In the genomic region with DNA sequence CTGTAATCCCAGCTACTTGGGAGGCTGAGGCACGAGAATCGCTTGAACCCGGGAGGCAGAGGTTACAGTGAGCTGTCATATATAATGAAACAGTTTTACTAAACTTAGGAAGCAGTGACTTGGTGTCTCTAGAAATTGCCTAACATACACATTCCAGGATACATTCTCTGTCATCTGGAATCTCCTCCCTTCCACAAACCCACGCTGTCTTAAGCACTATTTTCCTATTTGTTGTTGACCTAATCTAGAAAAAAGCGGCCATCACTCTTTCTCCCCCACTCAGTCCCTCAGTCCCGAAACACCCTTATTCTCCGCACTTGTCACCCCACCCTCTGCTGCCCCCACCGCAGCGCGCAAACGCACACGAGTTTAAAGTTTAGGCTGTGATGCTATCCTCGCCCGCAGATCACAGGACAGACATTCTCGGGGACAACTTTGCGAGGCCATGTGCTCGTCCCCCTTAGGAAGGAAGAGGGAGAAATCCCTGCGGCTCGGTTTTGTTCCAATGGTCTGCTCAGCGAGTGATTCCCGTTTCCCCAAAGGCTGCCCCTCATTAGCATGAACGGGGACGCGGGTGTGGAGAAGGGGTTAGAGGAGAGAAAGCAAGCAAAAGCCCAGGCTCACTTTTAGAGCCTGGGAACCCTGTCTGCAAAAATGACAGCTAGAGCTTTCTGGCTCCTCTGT, we compare ENCODE assay signal across 1 cellular context.
TF ChIP-seq lines count a peak whose summit lies in the region.

No MANE protein-coding gene starts in this region.

TF ChIP-seq in HepG2, 621 proteins besides CTCF, POLR2A, EP300 and RAD21 (continued from another document):
- TF ChIP-seq, protein P1, sequence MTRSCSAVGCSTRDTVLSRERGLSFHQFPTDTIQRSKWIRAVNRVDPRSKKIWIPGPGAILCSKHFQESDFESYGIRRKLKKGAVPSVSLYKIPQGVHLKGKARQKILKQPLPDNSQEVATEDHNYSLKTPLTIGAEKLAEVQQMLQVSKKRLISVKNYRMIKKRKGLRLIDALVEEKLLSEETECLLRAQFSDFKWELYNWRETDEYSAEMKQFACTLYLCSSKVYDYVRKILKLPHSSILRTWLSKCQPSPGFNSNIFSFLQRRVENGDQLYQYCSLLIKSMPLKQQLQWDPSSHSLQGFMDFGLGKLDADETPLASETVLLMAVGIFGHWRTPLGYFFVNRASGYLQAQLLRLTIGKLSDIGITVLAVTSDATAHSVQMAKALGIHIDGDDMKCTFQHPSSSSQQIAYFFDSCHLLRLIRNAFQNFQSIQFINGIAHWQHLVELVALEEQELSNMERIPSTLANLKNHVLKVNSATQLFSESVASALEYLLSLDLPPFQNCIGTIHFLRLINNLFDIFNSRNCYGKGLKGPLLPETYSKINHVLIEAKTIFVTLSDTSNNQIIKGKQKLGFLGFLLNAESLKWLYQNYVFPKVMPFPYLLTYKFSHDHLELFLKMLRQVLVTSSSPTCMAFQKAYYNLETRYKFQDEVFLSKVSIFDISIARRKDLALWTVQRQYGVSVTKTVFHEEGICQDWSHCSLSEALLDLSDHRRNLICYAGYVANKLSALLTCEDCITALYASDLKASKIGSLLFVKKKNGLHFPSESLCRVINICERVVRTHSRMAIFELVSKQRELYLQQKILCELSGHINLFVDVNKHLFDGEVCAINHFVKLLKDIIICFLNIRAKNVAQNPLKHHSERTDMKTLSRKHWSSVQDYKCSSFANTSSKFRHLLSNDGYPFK (CRISPR knock-in tag; IDR thresholded peaks at IDR 0.05; ENCODE audit: borderline replicate concordance) = peak; percentile 44; the same call in 1 of the 2 replicates
- TF ChIP-seq, protein P2, sequence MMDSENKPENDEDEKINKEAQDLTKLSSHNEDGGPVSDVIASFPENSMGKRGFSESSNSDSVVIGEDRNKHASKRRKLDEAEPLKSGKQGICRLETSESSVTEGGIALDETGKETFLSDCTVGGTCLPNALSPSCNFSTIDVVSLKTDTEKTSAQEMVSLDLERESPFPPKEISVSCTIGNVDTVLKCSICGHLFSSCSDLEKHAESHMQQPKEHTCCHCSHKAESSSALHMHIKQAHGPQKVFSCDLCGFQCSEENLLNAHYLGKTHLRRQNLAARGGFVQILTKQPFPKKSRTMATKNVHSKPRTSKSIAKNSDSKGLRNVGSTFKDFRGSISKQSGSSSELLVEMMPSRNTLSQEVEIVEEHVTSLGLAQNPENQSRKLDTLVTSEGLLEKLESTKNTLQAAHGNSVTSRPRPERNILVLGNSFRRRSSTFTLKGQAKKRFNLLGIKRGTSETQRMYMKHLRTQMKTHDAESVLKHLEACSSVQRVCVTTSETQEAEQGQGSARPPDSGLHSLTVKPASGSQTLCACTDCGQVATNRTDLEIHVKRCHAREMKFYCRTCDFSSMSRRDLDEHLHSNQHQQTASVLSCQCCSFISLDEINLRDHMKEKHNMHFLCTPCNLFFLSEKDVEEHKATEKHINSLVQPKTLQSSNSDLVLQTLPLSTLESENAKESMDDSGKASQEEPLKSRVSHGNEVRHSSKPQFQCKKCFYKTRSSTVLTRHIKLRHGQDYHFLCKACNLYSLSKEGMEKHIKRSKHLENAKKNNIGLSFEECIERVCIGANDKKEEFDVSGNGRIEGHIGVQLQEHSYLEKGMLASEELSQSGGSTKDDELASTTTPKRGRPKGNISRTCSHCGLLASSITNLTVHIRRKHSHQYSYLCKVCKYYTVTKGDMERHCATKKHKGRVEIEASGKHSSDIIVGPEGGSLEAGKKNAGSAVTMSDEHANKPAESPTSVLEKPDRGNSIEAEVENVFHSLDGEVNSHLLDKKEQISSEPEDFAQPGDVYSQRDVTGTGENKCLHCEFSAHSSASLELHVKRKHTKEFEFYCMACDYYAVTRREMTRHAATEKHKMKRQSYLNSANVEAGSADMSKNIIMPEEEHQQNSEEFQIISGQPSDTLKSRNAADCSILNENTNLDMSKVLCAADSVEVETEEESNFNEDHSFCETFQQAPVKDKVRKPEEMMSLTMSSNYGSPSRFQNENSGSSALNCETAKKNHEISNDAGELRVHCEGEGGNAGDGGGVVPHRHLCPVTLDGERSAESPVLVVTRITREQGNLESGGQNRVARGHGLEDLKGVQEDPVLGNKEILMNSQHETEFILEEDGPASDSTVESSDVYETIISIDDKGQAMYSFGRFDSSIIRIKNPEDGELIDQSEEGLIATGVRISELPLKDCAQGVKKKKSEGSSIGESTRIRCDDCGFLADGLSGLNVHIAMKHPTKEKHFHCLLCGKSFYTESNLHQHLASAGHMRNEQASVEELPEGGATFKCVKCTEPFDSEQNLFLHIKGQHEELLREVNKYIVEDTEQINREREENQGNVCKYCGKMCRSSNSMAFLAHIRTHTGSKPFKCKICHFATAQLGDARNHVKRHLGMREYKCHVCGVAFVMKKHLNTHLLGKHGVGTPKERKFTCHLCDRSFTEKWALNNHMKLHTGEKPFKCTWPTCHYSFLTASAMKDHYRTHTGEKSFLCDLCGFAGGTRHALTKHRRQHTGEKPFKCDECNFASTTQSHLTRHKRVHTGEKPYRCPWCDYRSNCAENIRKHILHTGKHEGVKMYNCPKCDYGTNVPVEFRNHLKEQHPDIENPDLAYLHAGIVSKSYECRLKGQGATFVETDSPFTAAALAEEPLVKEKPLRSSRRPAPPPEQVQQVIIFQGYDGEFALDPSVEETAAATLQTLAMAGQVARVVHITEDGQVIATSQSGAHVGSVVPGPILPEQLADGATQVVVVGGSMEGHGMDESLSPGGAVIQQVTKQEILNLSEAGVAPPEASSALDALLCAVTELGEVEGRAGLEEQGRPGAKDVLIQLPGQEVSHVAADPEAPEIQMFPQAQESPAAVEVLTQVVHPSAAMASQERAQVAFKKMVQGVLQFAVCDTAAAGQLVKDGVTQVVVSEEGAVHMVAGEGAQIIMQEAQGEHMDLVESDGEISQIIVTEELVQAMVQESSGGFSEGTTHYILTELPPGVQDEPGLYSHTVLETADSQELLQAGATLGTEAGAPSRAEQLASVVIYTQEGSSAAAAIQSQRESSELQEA (CRISPR knock-in tag; IDR thresholded peaks at IDR 0.05; ENCODE audit: not compliant biosample characterization) = peak; percentile 18
- TF ChIP-seq HNF1B (CRISPR knock-in tag; IDR thresholded peaks at IDR 0.05) = peak; percentile 79
- peak; percentile 15; the same call in 1 of the 2 replicates for TF ChIP-seq ZNF230 (CRISPR knock-in tag; IDR thresholded peaks at IDR 0.05)
- TF ChIP-seq FOXK2 (IDR thresholded peaks at IDR 0.05) = 0 out of 2 replicates have a peak, but pooled peaks have one; percentile 10
- TF ChIP-seq ZNF446 (CRISPR knock-in tag; IDR thresholded peaks at IDR 0.05) = peak; percentile 12; the same call in 1 of the 2 replicates
- 0 out of 2 replicates have a peak, but pooled peaks have one; percentile 26 for TF ChIP-seq ISL2 (CRISPR knock-in tag; IDR thresholded peaks at IDR 0.05)
- TF ChIP-seq ZNF333 (CRISPR knock-in tag; IDR thresholded peaks at IDR 0.05; ENCODE audit: borderline replicate concordance) = peak; percentile 42; the same call in 1 of the 2 replicates
- peak; percentile 79; the same call in 1 of the 2 replicates for TF ChIP-seq ZNF350 (CRISPR knock-in tag; IDR thresholded peaks at IDR 0.05; ENCODE audit: borderline replicate concordance, low read depth)
- 0 out of 2 replicates have a peak, but pooled peaks have one; percentile 51 for TF ChIP-seq ZNF256 (CRISPR knock-in tag; conservative IDR thresholded peaks at IDR 0.05)
- peak; percentile 12; the same call in 1 of the 2 replicates for TF ChIP-seq GMEB1 (CRISPR knock-in tag; IDR thresholded peaks at IDR 0.05; ENCODE audit: borderline replicate concordance)
- peak; percentile 36 for TF ChIP-seq SRSF1 (optimal IDR thresholded peaks at IDR 0.05; ENCODE audit: low read depth, low read length)
- TF ChIP-seq MAX (IDR thresholded peaks at IDR 0.05) = peak; percentile 66
- TF ChIP-seq, protein P3, sequence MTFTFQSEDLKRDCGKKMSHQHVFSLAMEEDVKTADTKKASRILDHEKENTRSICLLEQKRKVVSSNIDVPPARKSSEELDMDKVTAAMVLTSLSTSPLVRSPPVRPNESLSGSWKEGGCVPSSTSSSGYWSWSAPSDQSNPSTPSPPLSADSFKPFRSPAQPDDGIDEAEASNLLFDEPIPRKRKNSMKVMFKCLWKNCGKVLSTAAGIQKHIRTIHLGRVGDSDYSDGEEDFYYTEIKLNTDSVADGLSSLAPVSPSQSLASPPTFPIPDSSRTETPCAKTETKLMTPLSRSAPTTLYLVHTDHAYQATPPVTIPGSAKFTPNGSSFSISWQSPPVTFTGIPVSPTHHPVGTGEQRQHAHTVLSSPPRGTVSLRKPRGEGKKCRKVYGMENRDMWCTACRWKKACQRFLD (CRISPR knock-in tag; IDR thresholded peaks at IDR 0.05; ENCODE audit: borderline replicate concordance) = 0 out of 2 replicates have a peak, but pooled peaks have one; percentile 13
- TF ChIP-seq RBM39 (IDR thresholded peaks at IDR 0.05; ENCODE audit: low read depth, low read length, poor library complexity, severe bottlenecking) = peak; percentile 12
- peak; percentile 18; the same call in 1 of the 2 replicates for TF ChIP-seq ZNF790 (CRISPR knock-in tag; IDR thresholded peaks at IDR 0.05; ENCODE audit: borderline replicate concordance)
